ENCODE assay signal across 1 cellular context in genomic region chr10:77116904-77117303, GRCh38.
TF ChIP-seq lines count a peak whose summit lies in the region.

No MANE protein-coding gene starts in this region.

TF ChIP-seq in endothelial cell of umbilical vein, 7 proteins besides CTCF, POLR2A, EP300 and RAD21 (continued from another document):
- TF ChIP-seq GATA2 (IDR thresholded peaks at IDR 0.05; ENCODE audit: insufficient read depth, insufficient read length, low read depth, low read length): no peak
- no peak for TF ChIP-seq MYC (IDR thresholded peaks at IDR 0.05; ENCODE audit: low read depth, low read length)
